In genomic region chr13:48397744-48398143, GRCh38 we compare ENCODE assay signal across 15 cellular contexts.
"Had no signal": no experiment of that assay in that cellular context is flagged by ENCODE, and none has a peak within 500 bp of the region (broad histone marks: within the 10 kb centered on the region; RNA-seq: fewer than 3 reads in every experiment).

No MANE protein-coding gene starts in this region.

- H3K36me3 ChIP-seq: brain microvascular endothelial cell, neural progenitor cell had no signal

- H3K4me1 ChIP-seq: neural progenitor cell had no signal

- H3K4me3 ChIP-seq: gastrocnemius medialis, lung, neural progenitor cell, sigmoid colon, stomach, thoracic aorta had no signal

- DNase-seq: activated CD4-positive, alpha-beta T cell treated with anti-CD3 and anti-CD28 coated beads, Interleukin-2, amount 10 ng/mL, durations not matched to agents 24 days and 14 days; activated CD4-positive, CD25-positive, alpha-beta regulatory T cell; activated CD8-positive, alpha-beta memory T cell treated with anti-CD3 and anti-CD28 coated beads, Interleukin-2, amount 50 U/mL, for 48 hours; activated CD8-positive, alpha-beta T cell treated with anti-CD3 and anti-CD28 coated beads, Interleukin-2, amount 10 ng/mL, durations not matched to agents 7 days and 5 days; activated naive CD8-positive, alpha-beta T cell treated with anti-CD3 and anti-CD28 coated beads for 36 hours; effector CD8-positive, alpha-beta T cell; gastrocnemius medialis; left colon; sigmoid colon; stimulated activated CD4-positive, alpha-beta T cell treated with anti-CD3 and anti-CD28 coated beads, Interleukin-2, amount 100 ng/mL, for 24 hours; stomach had no signal

- H3K9me3 ChIP-seq: gastrocnemius medialis, sigmoid colon, stomach had no signal

- H3K27ac ChIP-seq: brain microvascular endothelial cell, neural progenitor cell, stomach had no signal

- ATAC-seq: activated CD8-positive, alpha-beta T cell treated with anti-CD3 and anti-CD28 coated beads, Interleukin-2, amount 10 ng/mL, durations not matched to agents 7 days and 5 days; gastrocnemius medialis had no signal

- H2AFZ ChIP-seq: neural progenitor cell had no signal

- H3K9ac ChIP-seq: neural progenitor cell had no signal

- H3K27me3 ChIP-seq: brain microvascular endothelial cell, gastrocnemius medialis, neural progenitor cell, sigmoid colon, stomach had no signal

- H3K4me2 ChIP-seq: neural progenitor cell had no signal
